In genomic region chr4:7756071-7756470, GRCh38 we compare ENCODE assay signal across 31 cellular contexts.
"Had no signal": no experiment of that assay in that cellular context is flagged by ENCODE, and none has a peak within 500 bp of the region (broad histone marks: within the 10 kb centered on the region; RNA-seq: fewer than 3 reads in every experiment).

No MANE protein-coding gene starts in this region.

- H3K36me3 Mint-ChIP-seq: activated CD8-positive, alpha-beta memory T cell treated with anti-CD3 and anti-CD28 coated beads, Interleukin-2, amount 10 ng/mL, durations not matched to agents 7 days and 5 days; activated naive CD4-positive, alpha-beta T cell treated with anti-CD3 and anti-CD28 coated beads, Interleukin-2, amount 50 U/mL, for 24 hours; naive B cell; stimulated activated naive B cell treated with anti-CD40 and anti-IgM and Interleukin-4, amounts not matched to agents 10 μg/mL and 1 μg/mL and 100 μg/mL, for 72 hours had no signal

- H3K4me3 Mint-ChIP-seq: activated CD8-positive, alpha-beta memory T cell treated with anti-CD3 and anti-CD28 coated beads, Interleukin-2, amount 10 ng/mL, durations not matched to agents 7 days and 5 days; activated CD8-positive, alpha-beta T cell treated with anti-CD3 and anti-CD28 coated beads, Interleukin-2, amount 10 ng/mL, durations not matched to agents 7 days and 5 days; activated naive CD4-positive, alpha-beta T cell treated with anti-CD3 and anti-CD28 coated beads, Interleukin-2, amount 50 U/mL, for 24 hours; activated naive CD8-positive, alpha-beta T cell treated with anti-CD3 and anti-CD28 coated beads, Interleukin-2, amount 50 U/mL, for 24 hours; dendritic cell treated with granulocyte-macrophage colony-stimulating factor and Interleukin-4, amounts not matched to agents 40 ng/mL and 50 ng/mL, for 4 days; endodermal cell; immature natural killer cell; stimulated activated naive B cell treated with anti-CD40 and anti-IgM and Interleukin-4, amounts not matched to agents 10 μg/mL and 1 μg/mL and 100 μg/mL, for 72 hours had no signal

- H3K9me3 ChIP-seq: heart left ventricle, pancreas, prostate gland, stomach, thyroid gland, upper lobe of left lung, vagina had no signal

- H3K27ac ChIP-seq: heart left ventricle, pancreas, prostate gland, stomach, thyroid gland, upper lobe of left lung had no signal

- H3K4me1 ChIP-seq: pancreas, stomach, upper lobe of left lung had no signal

- H3K27me3 Mint-ChIP-seq: activated CD8-positive, alpha-beta memory T cell treated with anti-CD3 and anti-CD28 coated beads, Interleukin-2, amount 10 ng/mL, durations not matched to agents 7 days and 5 days; activated naive CD4-positive, alpha-beta T cell treated with anti-CD3 and anti-CD28 coated beads, Interleukin-2, amount 50 U/mL, for 24 hours; activated naive CD8-positive, alpha-beta T cell treated with anti-CD3 and anti-CD28 coated beads, Interleukin-2, amount 50 U/mL, for 24 hours had no signal

- H3K9me3 Mint-ChIP-seq: activated naive CD4-positive, alpha-beta T cell treated with anti-CD3 and anti-CD28 coated beads, Interleukin-2, amount 50 U/mL, for 24 hours; activated naive CD8-positive, alpha-beta T cell treated with anti-CD3 and anti-CD28 coated beads, Interleukin-2, amount 50 U/mL, for 24 hours; activated T-helper 2 cell treated with anti-CD3 and anti-CD28 coated beads, Interferon-gamma antibody, Interleukin-2, Interleukin-4, amounts not matched to agents 10 μg/mL and 5 μg/mL and 100 μg/mL, durations not matched to agents 14 hours and 24 hours and 36 hours; dendritic cell treated with granulocyte-macrophage colony-stimulating factor and Interleukin-4, amounts not matched to agents 40 ng/mL and 50 ng/mL, for 4 days; endodermal cell; immature natural killer cell; stimulated activated naive B cell treated with anti-CD40 and anti-IgM and Interleukin-4, amounts not matched to agents 10 μg/mL and 1 μg/mL and 100 μg/mL, for 72 hours had no signal

- H3K4me1 Mint-ChIP-seq: stimulated activated naive B cell treated with anti-CD40 and anti-IgM and Interleukin-4, amounts not matched to agents 10 μg/mL and 1 μg/mL and 100 μg/mL, for 72 hours had no signal

- H3K27ac Mint-ChIP-seq: activated CD8-positive, alpha-beta memory T cell treated with anti-CD3 and anti-CD28 coated beads, Interleukin-2, amount 10 ng/mL, durations not matched to agents 7 days and 5 days; activated naive CD4-positive, alpha-beta T cell treated with anti-CD3 and anti-CD28 coated beads, Interleukin-2, amount 50 U/mL, for 24 hours; activated naive CD8-positive, alpha-beta T cell treated with anti-CD3 and anti-CD28 coated beads, Interleukin-2, amount 50 U/mL, for 24 hours; activated T-helper 2 cell treated with anti-CD3 and anti-CD28 coated beads, Interferon-gamma antibody, Interleukin-2, Interleukin-4, amounts not matched to agents 10 μg/mL and 5 μg/mL and 100 μg/mL, durations not matched to agents 14 hours and 24 hours and 36 hours; endodermal cell; naive B cell; stimulated activated naive B cell treated with anti-CD40 and anti-IgM and Interleukin-4, amounts not matched to agents 10 μg/mL and 1 μg/mL and 100 μg/mL, for 72 hours had no signal

- DNase-seq: activated CD4-positive, alpha-beta T cell treated with anti-CD3 and anti-CD28 coated beads for 1 hour; activated CD8-positive, alpha-beta memory T cell treated with anti-CD3 and anti-CD28 coated beads, Interleukin-2, amount 10 ng/mL, durations not matched to agents 7 days and 5 days; activated CD8-positive, alpha-beta T cell treated with anti-CD3 and anti-CD28 coated beads, Interleukin-2, amount 10 ng/mL, durations not matched to agents 7 days and 5 days; activated naive CD8-positive, alpha-beta T cell treated with anti-CD3 and anti-CD28 coated beads, Interleukin-2, amount 50 U/mL, for 24 hours; activated T-cell treated with anti-CD3 and anti-CD28 coated beads, Interleukin-2, amount 50 U/mL, for 48 hours; amygdala; central memory CD4-positive, alpha-beta T cell; endodermal cell; foreskin fibroblast; hypothalamus; immature natural killer cell; naive B cell; nucleus accumbens; retina; stimulated activated CD4-positive, alpha-beta T cell treated with anti-CD3 and anti-CD28 coated beads, Interleukin-15, amount 100 ng/mL, for 24 hours; stimulated activated CD4-positive, alpha-beta T cell treated with anti-CD3 and anti-CD28 coated beads, Interleukin-2, amount 100 ng/mL, for 24 hours; stimulated activated naive B cell treated with anti-CD40 and anti-IgM and Interleukin-4, amounts not matched to agents 10 μg/mL and 1 μg/mL and 100 μg/mL, for 72 hours; stomach; T-helper 2 cell; thyroid gland; upper lobe of left lung had no signal

- H3K36me3 ChIP-seq: pancreas, prostate gland, thyroid gland, upper lobe of left lung had no signal

- ATAC-seq: activated CD8-positive, alpha-beta memory T cell treated with anti-CD3 and anti-CD28 coated beads, Interleukin-2, amount 10 ng/mL, durations not matched to agents 7 days and 5 days; activated CD8-positive, alpha-beta T cell treated with anti-CD3 and anti-CD28 coated beads, Interleukin-2, amount 10 ng/mL, durations not matched to agents 7 days and 5 days; activated naive CD8-positive, alpha-beta T cell treated with anti-CD3 and anti-CD28 coated beads, Interleukin-2, amount 50 U/mL, for 24 hours; esophagus mucosa; heart left ventricle; left lobe of liver; pancreas; stimulated activated naive B cell treated with anti-CD40 and anti-IgM and Interleukin-4, amounts not matched to agents 10 μg/mL and 1 μg/mL and 100 μg/mL, for 72 hours had no signal

- H3K27me3 ChIP-seq: heart left ventricle, pancreas, stomach, thyroid gland, upper lobe of left lung, vagina had no signal

- H3K4me3 ChIP-seq: heart left ventricle, pancreas, prostate gland, smooth muscle cell, stomach, thyroid gland, upper lobe of left lung, vagina had no signal
